ENCODE assay signal across 18 cellular contexts in the genomic region with DNA sequence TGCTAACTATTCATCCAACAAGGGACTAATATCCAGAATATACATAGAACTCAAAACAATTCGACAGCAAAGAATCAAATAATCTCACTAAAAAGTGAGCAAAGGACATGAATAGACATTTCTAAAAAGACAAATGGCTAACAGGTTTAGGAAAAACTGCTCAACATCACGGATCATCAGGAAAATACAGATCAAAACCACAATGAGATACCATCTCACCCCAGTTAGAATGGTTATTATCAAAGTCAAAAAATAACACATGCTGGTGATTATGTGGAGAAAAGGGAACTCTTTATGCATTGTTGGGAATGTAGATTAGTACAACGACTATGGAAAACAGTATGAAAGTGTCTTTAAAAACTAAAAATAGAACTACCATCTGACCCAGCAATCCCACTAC.
DNase-seq lines count a peak whose midpoint lies in the region; ATAC-seq and TF ChIP-seq lines count a peak whose summit lies in the region.
"Had no signal": no experiment of that assay in that cellular context is flagged by ENCODE, and none has a peak within 500 bp of the region (broad histone marks: within the 10 kb centered on the region; RNA-seq: fewer than 3 reads in every experiment).

No MANE protein-coding gene starts in this region.

- no peak for ATAC-seq in HG02885 (IDR thresholded peaks at IDR 0.05; ENCODE audit: poor library complexity, unreplicated experiment)
- ATAC-seq: CD8-positive, alpha-beta T cell; GM12878; GM23338; HCT116 had no signal

- no peak overlapping the region for H3K27ac Mint-ChIP-seq in mesothelial cell of epicardium
- H3K27ac Mint-ChIP-seq: B cell; CD4-positive, CD25-positive, alpha-beta regulatory T cell; CD8-positive, alpha-beta T cell; GM23338; H9 had no signal

- no peak overlapping the region for H3K4me3 ChIP-seq in esophagus muscularis mucosa
- no peak overlapping the region for H3K4me3 ChIP-seq in muscle layer of colon (ENCODE audit: low read depth in 1 of 2, low read length in 2 of 2)
- no peak overlapping the region for H3K4me3 ChIP-seq in sigmoid colon
- H3K4me3 ChIP-seq in adrenal gland = no peak overlapping the region
- H3K4me3 ChIP-seq: BLaER1, GM12878, GM23338 had no signal

- TF ChIP-seq EP300 in esophagus muscularis mucosa (IDR thresholded peaks at IDR 0.05) (no peak), sigmoid colon (IDR thresholded peaks at IDR 0.05) (no peak)

- H3K4me1 Mint-ChIP-seq in mesothelial cell of epicardium = peaks cover 17% of the 10 kb centered on the region
- H3K4me1 Mint-ChIP-seq: B cell; CD4-positive, CD25-positive, alpha-beta regulatory T cell; GM23338; H9 had no signal

- H3K9ac ChIP-seq in muscle layer of colon (ENCODE audit: low read length) = no peak overlapping the region
- H3K9ac ChIP-seq: BLaER1 had no signal

- no peaks in the 10 kb centered on the region for H3K9me3 ChIP-seq in esophagus muscularis mucosa
- H3K9me3 ChIP-seq in muscle layer of colon (ENCODE audit: low read length) = no peaks in the 10 kb centered on the region
- no peaks in the 10 kb centered on the region for H3K9me3 ChIP-seq in sigmoid colon
- no peaks in the 10 kb centered on the region for H3K9me3 ChIP-seq in adrenal gland (replicated peaks in 1 of 3)
- H3K9me3 ChIP-seq: Caco-2 had no signal

- TF ChIP-seq POLR2A in esophagus muscularis mucosa (IDR thresholded peaks at IDR 0.05; ENCODE audit: low read depth) (no peak), sigmoid colon (IDR thresholded peaks at IDR 0.05) (no peak), adrenal gland (IDR thresholded peaks at IDR 0.05) (no peak)

- no peak for TF ChIP-seq CTCF in esophagus muscularis mucosa (IDR thresholded peaks at IDR 0.05)
- TF ChIP-seq CTCF in sigmoid colon (IDR thresholded peaks at IDR 0.05) = no peak
- no peak for TF ChIP-seq CTCF in adrenal gland (IDR thresholded peaks at IDR 0.05)
- no peak for TF ChIP-seq CTCF in mesothelial cell of epicardium (IDR thresholded peaks at IDR 0.05; ENCODE audit: unreplicated experiment)

- intact Hi-C loops in esophagus muscularis mucosa (cut with DNase I) = no loop called here
- intact Hi-C loops in sigmoid colon (cut with DNase I) = loop anchor here (5.0 kb wide), 4 partner anchors 43 to 213 kb away; no protein-coding TSS in a partner anchor
- intact Hi-C loops in adrenal gland (cut with DNase I) = no loop called here

- H3K36me3 ChIP-seq in esophagus muscularis mucosa = no peaks in the 10 kb centered on the region
- no peaks in the 10 kb centered on the region for H3K36me3 ChIP-seq in muscle layer of colon (ENCODE audit: insufficient read depth, low read length)
- no peaks in the 10 kb centered on the region for H3K36me3 ChIP-seq in sigmoid colon
- no peaks in the 10 kb centered on the region for H3K36me3 ChIP-seq in adrenal gland (replicated peaks in 1 of 2)

- H3K27me3 Mint-ChIP-seq in mesothelial cell of epicardium (ENCODE audit: low read depth) = no peaks in the 10 kb centered on the region
- H3K27me3 Mint-ChIP-seq: CD4-positive, CD25-positive, alpha-beta regulatory T cell had no signal

- DNase-seq in esophagus muscularis mucosa (ENCODE audit: extremely low spot score) = no peak
- DNase-seq in sigmoid colon = no peak
- no peak for DNase-seq in adrenal gland
- no peak for DNase-seq in mesothelial cell of epicardium (ENCODE audit: low spot score in 2 of 2, unreplicated experiment in 2 of 2)
- DNase-seq: Caco-2; CD4-positive, CD25-positive, alpha-beta regulatory T cell; CD8-positive, alpha-beta T cell; DMS153; DND-41; H9 had no signal

- 65% methylated on average over 3 of the region's 3 CpGs for WGBS in esophagus muscularis mucosa
- WGBS in sigmoid colon, 2 donors = 79 to 81% methylated on average over 3 of the region's 3 CpGs
- 51 to 67% (median 58%) methylated on average over 3 of the region's 3 CpGs for WGBS in adrenal gland, 4 donors

- peaks cover 19% of the 10 kb centered on the region for H3K9me3 Mint-ChIP-seq in mesothelial cell of epicardium
- H3K9me3 Mint-ChIP-seq: CD8-positive, alpha-beta T cell; GM23338; H9 had no signal

- peaks cover 5% of the 10 kb centered on the region for H3K36me3 Mint-ChIP-seq in mesothelial cell of epicardium
- H3K36me3 Mint-ChIP-seq: CD4-positive, CD25-positive, alpha-beta regulatory T cell; CD8-positive, alpha-beta T cell had no signal

- H3K27me3 ChIP-seq in esophagus muscularis mucosa (no peaks in the 10 kb centered on the region), muscle layer of colon (ENCODE audit: control insufficient read depth in 1 of 2, insufficient read depth in 2 of 2, low read length in 2 of 2) (no peaks in the 10 kb centered on the region), sigmoid colon (no peaks in the 10 kb centered on the region), adrenal gland (no peaks in the 10 kb centered on the region)
- H3K27me3 ChIP-seq: BLaER1 had no signal

- H3K27ac ChIP-seq in esophagus muscularis mucosa (replicated peaks in 1 of 4) (peak overlapping the region; percentile 66 to 82 (median 76)), muscle layer of colon (ENCODE audit: low read depth, low read length) (peak overlapping the region; percentile 12), sigmoid colon (peak overlapping the region; percentile 37 to 81 (median 74)), adrenal gland (no peak overlapping the region)
- H3K27ac ChIP-seq: BLaER1, C4-2B had no signal

- H3K4me3 Mint-ChIP-seq in mesothelial cell of epicardium = no peak overlapping the region
- H3K4me3 Mint-ChIP-seq: B cell; CD4-positive, CD25-positive, alpha-beta regulatory T cell; CD8-positive, alpha-beta T cell; GM23338; H9 had no signal

- H3K4me1 ChIP-seq in esophagus muscularis mucosa = peaks cover 0 to 71% (median 58%) of the 10 kb centered on the region in 4 donors
- peaks cover 15% of the 10 kb centered on the region for H3K4me1 ChIP-seq in muscle layer of colon (ENCODE audit: insufficient read depth, low read length)
- peaks cover 0 to 39% (median 32%) of the 10 kb centered on the region in 4 donors for H3K4me1 ChIP-seq in sigmoid colon
- no peaks in the 10 kb centered on the region for H3K4me1 ChIP-seq in adrenal gland (replicated peaks in 1 of 2)
- H3K4me1 ChIP-seq: Caco-2 had no signal

Comparison
In these comparisons a context has a peak if more than half of its experiments do, and no peak if none do; other contexts are left out.
1. H3K27ac ChIP-seq: peak in esophagus muscularis mucosa (4 of 4), muscle layer of colon (single experiment) and sigmoid colon (4 of 4); none in adrenal gland (0 of 5).